In the genomic region with DNA sequence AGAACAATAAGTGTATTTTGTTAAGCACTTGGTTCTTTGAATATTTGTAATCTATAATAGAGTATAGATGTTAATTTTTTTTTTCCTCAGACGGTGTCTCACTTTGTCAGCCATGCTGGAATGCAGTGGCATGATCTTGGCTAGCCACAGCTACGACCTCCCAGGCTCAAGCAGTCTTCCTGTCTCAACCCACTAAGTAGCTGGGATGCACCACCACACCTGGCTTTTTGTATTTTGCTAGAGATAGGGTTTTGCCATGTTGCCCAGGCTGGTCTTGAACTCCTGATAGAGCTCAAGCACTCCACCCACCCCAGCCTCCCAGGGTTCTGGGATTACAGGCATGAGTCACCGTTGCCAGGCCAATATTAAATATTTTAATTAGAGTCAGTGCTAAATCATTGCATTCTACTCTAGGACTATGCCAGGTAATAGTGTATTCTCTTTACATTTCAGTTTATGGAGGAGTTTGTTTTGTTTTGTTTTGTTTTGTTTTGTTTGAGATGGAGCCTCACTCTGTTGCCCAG, we compare ENCODE assay signal across 1 cellular context.
TF ChIP-seq lines count a peak whose summit lies in the region.

No MANE protein-coding gene starts in this region.

TF ChIP-seq in IMR-90, 13 proteins besides CTCF, POLR2A, EP300 and RAD21:
- TF ChIP-seq CEBPB (IDR thresholded peaks at IDR 0.05; ENCODE audit: low read depth, low read length): 0 out of 2 replicates have a peak, but pooled peaks have one; percentile 32
- no peak for TF ChIP-seq BHLHE40 (IDR thresholded peaks at IDR 0.05; ENCODE audit: low read depth, low read length)
